In the genomic region with DNA sequence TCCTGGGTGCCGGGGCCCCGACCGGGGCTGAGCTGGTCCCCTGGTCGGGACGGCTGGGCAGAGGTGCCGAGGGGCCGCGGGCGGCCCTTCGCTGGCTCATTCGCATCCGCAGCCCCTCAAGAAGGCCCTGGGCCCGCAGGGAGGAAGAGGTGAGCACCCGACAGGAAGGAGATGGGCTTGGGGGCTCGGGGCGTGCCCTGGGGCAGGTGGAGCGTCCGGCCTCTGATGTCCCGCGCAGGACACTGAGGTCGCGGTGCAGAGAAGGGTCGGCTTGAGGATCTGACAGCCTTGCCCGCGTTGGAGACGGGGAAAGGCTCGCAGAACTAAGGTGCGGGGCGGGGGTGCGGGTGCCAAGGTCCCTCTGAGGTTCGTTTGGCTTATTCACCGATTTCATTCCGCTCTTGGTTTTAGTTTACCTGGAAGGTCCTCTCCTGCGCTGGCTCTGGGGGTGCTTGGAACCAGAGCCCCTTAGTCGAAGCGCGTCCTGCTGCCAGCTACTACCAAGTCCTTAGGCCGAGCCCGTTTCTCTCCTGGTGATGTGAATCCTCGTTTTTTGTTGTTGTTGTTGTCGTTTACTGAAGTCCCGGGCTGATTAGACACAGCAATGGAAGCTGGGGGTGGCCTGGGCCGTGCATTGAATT, we compare ENCODE assay signal across 16 cellular contexts. TPM values are rescaled to one million over a fixed set of nuclear protein-coding genes. Genes with fewer than 3 reads are reported as not detected.
DNase-seq lines count a peak whose midpoint lies in the region; ATAC-seq and TF ChIP-seq lines count a peak whose summit lies in the region.
"Had no signal": no experiment of that assay in that cellular context is flagged by ENCODE, and none has a peak within 500 bp of the region (broad histone marks: within the 10 kb centered on the region; RNA-seq: fewer than 3 reads in every experiment).

No MANE protein-coding gene starts in this region.

- peak; percentile 36 for DNase-seq in H9
- DNase-seq in activated CD8-positive, alpha-beta memory T cell treated with anti-CD3 and anti-CD28 coated beads, Interleukin-2, amount 10 ng/mL, durations not matched to agents 7 days and 5 days, result peak; percentile 83
- DNase-seq in stimulated activated CD8-positive, alpha-beta memory T cell treated with anti-CD3 and anti-CD28 coated beads, Interleukin-4, amount 100 ng/mL, for 48 hours, result peak; percentile 67
- no peak for DNase-seq in epidermal melanocyte (ENCODE audit: insufficient read length, low spot score)
- DNase-seq in sciatic nerve (ENCODE audit: low spot score), result no peak
- no peak for DNase-seq in glomerular visceral epithelial cell (ENCODE audit: extremely low spot score)
- DNase-seq in Right ventricle myocardium inferior (ENCODE audit: missing footprints), result no peak
- DNase-seq: CD4-positive, alpha-beta T cell; cortex of kidney; foreskin melanocyte; NCI-H1694 treated with DMSO at 0.1 percent for 48 hours; SHP77 treated with DMSO at 0.1 percent for 48 hours had no signal

- TF ChIP-seq CTCF in H9 (conservative IDR thresholded peaks at IDR 0.05), result no peak

- H2AFZ ChIP-seq in H9 (ENCODE audit: low read length), result no peak overlapping the region

- no peak overlapping the region for H3T11ph ChIP-seq in H9 (ENCODE audit: low read length)

- peaks cover 11 to 15% of the 10 kb centered on the region in 2 experiments for H3K4me1 Mint-ChIP-seq in H9
- H3K4me1 Mint-ChIP-seq in activated CD8-positive, alpha-beta memory T cell treated with anti-CD3 and anti-CD28 coated beads, Interleukin-2, amount 10 ng/mL, durations not matched to agents 7 days and 5 days, result peaks cover 59% of the 10 kb centered on the region

- H3K4ac ChIP-seq in H9 (ENCODE audit: low read depth, low read length), result no peak overlapping the region

- H3K23me2 ChIP-seq in H9 (ENCODE audit: insufficient read length, low read depth, low read length, poor library complexity, severe bottlenecking), result peaks cover 10% of the 10 kb centered on the region

- H3K27ac ChIP-seq in H9 (ENCODE audit: insufficient read length, low read depth, low read length), result no peak overlapping the region
- H3K27ac ChIP-seq in esophagus (ENCODE audit: low read depth in 2 of 2, low read length in 1 of 2), result no peak overlapping the region

- no peak overlapping the region for H3K14ac ChIP-seq in H9 (ENCODE audit: insufficient read depth, low read length)

- no peaks in the 10 kb centered on the region for H3K79me2 ChIP-seq in H9 (ENCODE audit: insufficient read depth, low read length)

- H3K9ac ChIP-seq in H9 (ENCODE audit: extremely low read depth, insufficient read length, low read length), result no peak overlapping the region

- H3K4me3 Mint-ChIP-seq in H9, result no peak overlapping the region
- H3K4me3 Mint-ChIP-seq in activated CD8-positive, alpha-beta memory T cell treated with anti-CD3 and anti-CD28 coated beads, Interleukin-2, amount 10 ng/mL, durations not matched to agents 7 days and 5 days, result peak overlapping the region; percentile 90

- H3K18ac ChIP-seq in H9 (ENCODE audit: insufficient read length, low read depth, low read length), result no peak overlapping the region

- no peak overlapping the region for H4K8ac ChIP-seq in H9 (replicated peaks; ENCODE audit: insufficient read length, low read depth, low read length)

- H3K56ac ChIP-seq in H9 (ENCODE audit: insufficient read length, low read depth, low read length), result no peak overlapping the region

- peak overlapping the region; percentile 16 to 24 for H3K4me3 ChIP-seq in esophagus (ENCODE audit: low read depth in 1 of 2, low read length in 2 of 2)

- no peak overlapping the region for H2BK12ac ChIP-seq in H9 (ENCODE audit: insufficient read length, low read depth, low read length)

- H3K36me3 Mint-ChIP-seq in H9 (ENCODE audit: insufficient read depth in 1 of 3, low read depth in 3 of 3), result no peaks in the 10 kb centered on the region
- H3K36me3 Mint-ChIP-seq in activated CD8-positive, alpha-beta memory T cell treated with anti-CD3 and anti-CD28 coated beads, Interleukin-2, amount 10 ng/mL, durations not matched to agents 7 days and 5 days, result peaks cover 35% of the 10 kb centered on the region
- H3K36me3 Mint-ChIP-seq: activated naive CD4-positive, alpha-beta T cell treated with anti-CD3 and anti-CD28 coated beads, Interleukin-2, amount 50 U/mL, for 72 hours had no signal

- no peak overlapping the region for H2BK5ac ChIP-seq in H9 (ENCODE audit: insufficient read length, low read length)

- peak; percentile 19 for ATAC-seq in activated CD8-positive, alpha-beta memory T cell treated with anti-CD3 and anti-CD28 coated beads, Interleukin-2, amount 10 ng/mL, durations not matched to agents 7 days and 5 days
- ATAC-seq in sciatic nerve (no peak), Right ventricle myocardium inferior (no peak)

- no peaks in the 10 kb centered on the region for H3K9me3 ChIP-seq in H9 (ENCODE audit: control insufficient read depth, low read depth, low read length)
- no peaks in the 10 kb centered on the region for H3K9me3 ChIP-seq in esophagus (ENCODE audit: control insufficient read depth in 2 of 2, insufficient read depth in 1 of 2, low read depth in 1 of 2, low read length in 1 of 2)
- H3K9me3 ChIP-seq: tibial nerve had no signal

- H4K20me1 ChIP-seq in H9 (ENCODE audit: control insufficient read depth, insufficient read depth, insufficient read length), result no peaks in the 10 kb centered on the region

- no peaks in the 10 kb centered on the region for H3K9me3 Mint-ChIP-seq in H9
- no peaks in the 10 kb centered on the region for H3K9me3 Mint-ChIP-seq in activated CD8-positive, alpha-beta memory T cell treated with anti-CD3 and anti-CD28 coated beads, Interleukin-2, amount 10 ng/mL, durations not matched to agents 7 days and 5 days (ENCODE audit: low read depth)
- H3K9me3 Mint-ChIP-seq: activated naive CD4-positive, alpha-beta T cell treated with anti-CD3 and anti-CD28 coated beads, Interleukin-2, amount 50 U/mL, for 72 hours; CD4-positive, alpha-beta T cell had no signal

- H3K27me3 Mint-ChIP-seq in H9 (ENCODE audit: low read depth), result peaks cover 42% of the 10 kb centered on the region
- no peaks in the 10 kb centered on the region for H3K27me3 Mint-ChIP-seq in activated CD8-positive, alpha-beta memory T cell treated with anti-CD3 and anti-CD28 coated beads, Interleukin-2, amount 10 ng/mL, durations not matched to agents 7 days and 5 days

- H2AK5ac ChIP-seq in H9 (ENCODE audit: insufficient read length, low read length), result no peak overlapping the region

- WGBS in H9 (ENCODE audit: extremely low coverage, insufficient read length, low lambda C conversion rate), result no CpG with 5 or more reads among the region's 43 CpGs
- 22 to 37% methylated on average over 43 of the region's 43 CpGs for WGBS in esophagus, 2 donors

- no peak overlapping the region for H2BK20ac ChIP-seq in H9 (ENCODE audit: low read depth, low read length, poor library complexity, severe bottlenecking)

- H3K27ac Mint-ChIP-seq in H9, result no peak overlapping the region; a peak in 1 of 7 replicates
- H3K27ac Mint-ChIP-seq in activated CD8-positive, alpha-beta memory T cell treated with anti-CD3 and anti-CD28 coated beads, Interleukin-2, amount 10 ng/mL, durations not matched to agents 7 days and 5 days, result peak overlapping the region; percentile 93
- H3K27ac Mint-ChIP-seq: CD4-positive, alpha-beta T cell had no signal

- no peak overlapping the region for H2BK120ac ChIP-seq in H9 (ENCODE audit: low read depth, low read length, poor library complexity, severe bottlenecking)

- no peak overlapping the region for H4K5ac ChIP-seq in H9 (ENCODE audit: insufficient read length, low read depth, low read length)

- intact Hi-C loops in sciatic nerve (cut with DNase I) (no loop called here), Right ventricle myocardium inferior (cut with DNase I) (loop anchor here (10.0 kb wide), 1 partner anchor 405 kb away; no protein-coding TSS in a partner anchor)

- H3K23ac ChIP-seq in H9 (ENCODE audit: insufficient read length, low read depth, low read length), result no peak overlapping the region

- H3K4me2 ChIP-seq in H9 (ENCODE audit: insufficient read depth, insufficient read length, low read length), result no peak overlapping the region

- H3K79me1 ChIP-seq in H9 (ENCODE audit: insufficient read depth, low read depth, low read length, poor library complexity, severe bottlenecking), result no peaks in the 10 kb centered on the region

- no peak overlapping the region for H4K91ac ChIP-seq in H9 (ENCODE audit: insufficient read length, low read depth, low read length)

- no peaks in the 10 kb centered on the region for H3K36me3 ChIP-seq in esophagus (ENCODE audit: control insufficient read depth in 2 of 2, insufficient read depth in 2 of 2, low read length in 1 of 2)
- H3K36me3 ChIP-seq: tibial nerve had no signal

- peaks cover 3% of the 10 kb centered on the region; the same call in 1 of the 2 replicates for H3K4me1 ChIP-seq in H9 (ENCODE audit: insufficient read depth, low read length)
- H3K4me1 ChIP-seq in esophagus (ENCODE audit: control insufficient read depth in 2 of 2, insufficient read depth in 2 of 2, low read length in 1 of 2), result peaks cover 0 to 2% of the 10 kb centered on the region in 2 donors

- H2BK15ac ChIP-seq in H9 (ENCODE audit: low read depth, low read length), result no peak overlapping the region

- H3K27me3 ChIP-seq in H9 (ENCODE audit: insufficient read depth, low read length), result no peaks in the 10 kb centered on the region; the same call in 1 of the 2 replicates
- no peaks in the 10 kb centered on the region for H3K27me3 ChIP-seq in esophagus (ENCODE audit: control insufficient read depth in 1 of 2, insufficient read depth in 2 of 2, low read length in 2 of 2)

- CTCF ChIA-PET in activated CD8-positive, alpha-beta memory T cell treated with anti-CD3 and anti-CD28 coated beads, Interleukin-2, amount 10 ng/mL, durations not matched to agents 7 days and 5 days (lab: Charles Lee), result interaction anchor here (1.2 to 8.0 kb wide), 7 partner anchors 9 to 45 kb away, joined by 3 to 148 read pairs (median 62); partner anchors contain the start of gene CD8A

RNA-seq across cellular contexts. Expression of gene CD8A, which starts 18.9 kb away (rescaled TPM):
- total RNA-seq in H9 (2021), result not detected in 2 replicates
- 100 to 1,000 TPM; 686 to 756 TPM for total RNA-seq in activated CD8-positive, alpha-beta memory T cell treated with anti-CD3 and anti-CD28 coated beads, Interleukin-2, amount 10 ng/mL, durations not matched to agents 7 days and 5 days
- polyA plus RNA-seq in esophagus, result 1 to 10 TPM; 3.5 to 4.2 TPM
- total RNA-seq in sciatic nerve, result 2.6 TPM
- total RNA-seq in Right ventricle myocardium inferior, result 1.2 TPM
- total RNA-seq: LHCN-M2 had no signal

RNA-seq across cellular contexts. Expression of gene CD8B, which starts 52.1 kb away (rescaled TPM):
- total RNA-seq in H9 (2021) (0.24 TPM in 1 of 2 replicates, not detected in the other), sciatic nerve (1.1 TPM), Right ventricle myocardium inferior (0.30 TPM)
- 100 to 1,000 TPM; 296 to 396 TPM for total RNA-seq in activated CD8-positive, alpha-beta memory T cell treated with anti-CD3 and anti-CD28 coated beads, Interleukin-2, amount 10 ng/mL, durations not matched to agents 7 days and 5 days
- polyA plus RNA-seq in esophagus, result 1 to 10 TPM; 1.6 to 1.7 TPM
- total RNA-seq: LHCN-M2 had no signal

Comparison
In these comparisons a context has a peak if more than half of its experiments do, and no peak if none do; other contexts are left out.
1. DNase-seq: peak in H9 (single experiment), activated CD8-positive, alpha-beta memory T cell treated with anti-CD3 and anti-CD28 coated beads, Interleukin-2, amount 10 ng/mL, durations not matched to agents 7 days and 5 days (single experiment) and stimulated activated CD8-positive, alpha-beta memory T cell treated with anti-CD3 and anti-CD28 coated beads, Interleukin-4, amount 100 ng/mL, for 48 hours (single experiment); none in epidermal melanocyte (single experiment), sciatic nerve (single experiment), glomerular visceral epithelial cell (single experiment) and Right ventricle myocardium inferior (single experiment).
2. RNA of gene CD8A, which starts 18.9 kb away (total RNA-seq): 686 to 756 TPM in activated CD8-positive, alpha-beta memory T cell treated with anti-CD3 and anti-CD28 coated beads, Interleukin-2, amount 10 ng/mL, durations not matched to agents 7 days and 5 days; 2.6 TPM in sciatic nerve (single experiment), 1.2 TPM in Right ventricle myocardium inferior (single experiment) and not detected in H9; every median in the first group is over 100 times any median in the second.
3. RNA of gene CD8B, which starts 52.1 kb away (total RNA-seq): 296 to 396 TPM in activated CD8-positive, alpha-beta memory T cell treated with anti-CD3 and anti-CD28 coated beads, Interleukin-2, amount 10 ng/mL, durations not matched to agents 7 days and 5 days; 1.1 TPM in sciatic nerve (single experiment), 0.30 TPM in Right ventricle myocardium inferior (single experiment) and 0.24 TPM in H9; every median in the first group is over 100 times any median in the second.